In genomic region chr13:44976196-44976595, GRCh38 we compare ENCODE assay signal across 31 cellular contexts.
"Had no signal": no experiment of that assay in that cellular context is flagged by ENCODE, and none has a peak within 500 bp of the region (broad histone marks: within the 10 kb centered on the region; RNA-seq: fewer than 3 reads in every experiment).

No MANE protein-coding gene starts in this region.

- H3K9me3 ChIP-seq: adrenal gland, body of pancreas, breast epithelium had no signal

- H3K27ac ChIP-seq: adrenal gland, body of pancreas, brain microvascular endothelial cell, breast epithelium, VCaP had no signal

- H3K36me3 ChIP-seq: breast epithelium had no signal

- H3K4me3 ChIP-seq: adrenal gland, body of pancreas, breast epithelium had no signal

- H3K27me3 ChIP-seq: adrenal gland, body of pancreas, brain microvascular endothelial cell, breast epithelium had no signal

- H3K4me1 ChIP-seq: adrenal gland, breast epithelium had no signal

- FAIRE-seq: astrocyte, TTC549 had no signal

- DNase-seq: activated B cell treated with CpG ODN at 0.5 μM for 24 hours; activated CD4-positive, alpha-beta memory T cell treated with anti-CD3 and anti-CD28 coated beads for 36 hours; activated CD4-positive, alpha-beta T cell treated with anti-CD3 and anti-CD28 coated beads for 4 hours; activated CD4-positive, alpha-beta T cell treated with anti-CD3 and anti-CD28 coated beads, Interleukin-2, amount 10 ng/mL, durations not matched to agents 24 days and 14 days; activated CD4-positive, alpha-beta T cell treated with anti-CD3 and anti-CD28 coated beads, Interleukin-2, amount 50 U/mL, for 1 hour; activated CD4-positive, alpha-beta T cell treated with anti-CD3 and anti-CD28 coated beads, Interleukin-2, amount 50 U/mL, for 4 hours; activated CD4-positive, CD25-positive, alpha-beta regulatory T cell treated with anti-CD3 and anti-CD28 coated beads, Interleukin-2, amount 50 U/mL, for 72 hours; activated CD8-positive, alpha-beta memory T cell treated with anti-CD3 and anti-CD28 coated beads, Interleukin-2, amount 50 U/mL, for 4 hours; activated CD8-positive, alpha-beta T cell treated with anti-CD3 and anti-CD28 coated beads for 36 hours; activated effector memory CD4-positive, alpha-beta T cell treated with anti-CD3 and anti-CD28 coated beads, Interleukin-2, amount 50 U/mL, for 16 hours; activated gamma-delta T cell treated with Interleukin-2 at 50 U/mL for 16 hours; activated naive CD4-positive, alpha-beta T cell; activated naive CD4-positive, alpha-beta T cell treated with anti-CD3 and anti-CD28 coated beads for 36 hours; activated naive CD4-positive, alpha-beta T cell treated with anti-CD3 and anti-CD28 coated beads, Interleukin-2, amount 50 U/mL, for 16 hours; activated naive CD8-positive, alpha-beta T cell treated with anti-CD3 and anti-CD28 coated beads for 36 hours; activated T-cell treated with anti-CD3 and anti-CD28 coated beads for 4 hours; activated T-cell treated with anti-CD3 and anti-CD28 coated beads, Interleukin-2, amount 50 U/mL, for 1 hour; activated T-cell treated with anti-CD3 and anti-CD28 coated beads, Interleukin-2, amount 50 U/mL, for 4 hours; activated T-cell treated with anti-CD3 and anti-CD28 coated beads, Interleukin-2, amount 50 U/mL, for 72 hours; adrenal gland; amniotic stem cell; aorta; body of pancreas; brain microvascular endothelial cell; central memory CD4-positive, alpha-beta T cell; T-helper 2 cell; T-helper 9 cell had no signal
